In the genomic region with DNA sequence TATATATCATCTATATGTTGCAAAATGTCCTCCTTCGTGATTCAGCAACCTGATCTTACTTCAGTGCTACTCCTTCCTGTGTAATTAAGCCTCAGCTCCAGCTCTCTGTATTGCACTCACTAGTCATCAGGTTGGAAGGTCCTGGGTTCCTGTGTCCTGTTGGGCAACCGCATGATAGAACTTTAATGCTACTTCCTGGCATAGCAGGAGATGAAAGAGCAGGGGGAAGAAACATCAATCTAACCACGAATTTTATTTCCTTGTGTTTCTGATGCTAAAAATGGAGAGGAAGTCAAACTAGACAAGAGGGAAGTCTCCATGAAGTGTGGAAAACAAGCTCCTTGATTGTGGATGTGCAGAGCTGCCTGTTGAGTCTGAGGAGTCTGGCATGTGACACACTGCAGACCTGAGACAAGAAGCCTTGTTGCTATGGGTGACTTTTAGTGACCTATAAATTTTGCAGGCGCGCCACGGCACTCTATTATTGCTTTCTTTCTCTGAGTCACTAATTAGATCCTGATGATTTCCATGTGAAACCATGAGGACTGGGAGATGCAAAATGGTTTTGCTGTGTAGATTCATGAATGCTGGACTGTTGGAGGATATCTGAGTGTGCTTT, we compare ENCODE assay signal across 8 cellular contexts. TPM values are rescaled to one million over a fixed set of nuclear protein-coding genes. Genes with fewer than 3 reads are reported as not detected.
A peak's percentile ranks its signal among the peaks of the same experiment; 100 is the strongest.
DNase-seq lines count a peak whose midpoint lies in the region; ATAC-seq and TF ChIP-seq lines count a peak whose summit lies in the region.

No MANE protein-coding gene starts in this region.

- H3K27ac ChIP-seq in CD4-positive, CD25-positive, alpha-beta regulatory T cell (ENCODE audit: insufficient read depth, low read length, poor library complexity, severe bottlenecking): peak overlapping the region; percentile 34
- H3K27ac ChIP-seq in lower lobe of right lung: no peak overlapping the region

- peak overlapping the region; percentile 10 to 81 (median 36) for H3K4me3 Mint-ChIP-seq in CD4-positive, CD25-positive, alpha-beta regulatory T cell

- H3K27ac Mint-ChIP-seq in CD4-positive, CD25-positive, alpha-beta regulatory T cell: peak overlapping the region; percentile 77 to 95 (median 88)

- peaks cover 25 to 46% (median 33%) of the 10 kb centered on the region in 4 donors for H3K4me1 Mint-ChIP-seq in CD4-positive, CD25-positive, alpha-beta regulatory T cell

- intact Hi-C loops in lower lobe of right lung (cut with DNase I): no loop called here

- peak overlapping the region; percentile 65 for H3K4me3 ChIP-seq in CD4-positive, CD25-positive, alpha-beta regulatory T cell (ENCODE audit: low read depth, low read length)
- H3K4me3 ChIP-seq in lower lobe of right lung: no peak overlapping the region

- DNase-seq in CD4-positive, CD25-positive, alpha-beta regulatory T cell: peak in 1 of 3 donors; percentile 75
- peak; percentile 91 for DNase-seq in MV-4-11 (lab: John Stamatoyannopoulos, UW)
- DNase-seq in brain pericyte (ENCODE audit: low read depth, low spot score): peak; percentile 68
- no peak for DNase-seq in lower lobe of right lung
- no peak for DNase-seq in G401 (ENCODE audit: low spot score)

- in situ Hi-C loops in G401 (cut with HindIII; ENCODE audit: low sequenced_read_pairs): no loop called here

- H3K27me3 ChIP-seq in CD4-positive, CD25-positive, alpha-beta regulatory T cell (ENCODE audit: control insufficient read depth, insufficient read depth, low read length): no peaks in the 10 kb centered on the region
- no peaks in the 10 kb centered on the region for H3K27me3 ChIP-seq in lower lobe of right lung (ENCODE audit: low read depth)

- no peaks in the 10 kb centered on the region for H3K27me3 Mint-ChIP-seq in CD4-positive, CD25-positive, alpha-beta regulatory T cell

- no peaks in the 10 kb centered on the region for H3K9me3 Mint-ChIP-seq in CD4-positive, CD25-positive, alpha-beta regulatory T cell

- no peaks in the 10 kb centered on the region for H3K9me3 ChIP-seq in CD4-positive, CD25-positive, alpha-beta regulatory T cell (ENCODE audit: control insufficient read depth in 2 of 2, low read length in 2 of 2)
- H3K9me3 ChIP-seq in lower lobe of right lung: no peaks in the 10 kb centered on the region

- peaks cover 24% of the 10 kb centered on the region for H3K36me3 ChIP-seq in CD4-positive, CD25-positive, alpha-beta regulatory T cell (ENCODE audit: control insufficient read depth, insufficient read depth, low read length)
- H3K36me3 ChIP-seq in lower lobe of right lung: peaks cover 38% of the 10 kb centered on the region

- no peak for TF ChIP-seq CTCF in lower lobe of right lung (IDR thresholded peaks at IDR 0.05)

- peaks cover 19% of the 10 kb centered on the region for H3K4me1 ChIP-seq in CD4-positive, CD25-positive, alpha-beta regulatory T cell (ENCODE audit: control insufficient read depth, insufficient read depth, low read length, poor library complexity, severe bottlenecking)
- H3K4me1 ChIP-seq in lower lobe of right lung: peaks cover 22% of the 10 kb centered on the region

- H3K36me3 Mint-ChIP-seq in CD4-positive, CD25-positive, alpha-beta regulatory T cell: peaks cover 41% of the 10 kb centered on the region

- ATAC-seq in CD4-positive, CD25-positive, alpha-beta regulatory T cell (ENCODE audit: low read depth in 2 of 2): peak; percentile 78 to 80
- ATAC-seq in lower lobe of right lung (peak; percentile 64 to 67), HG02763 (IDR thresholded peaks at IDR 0.05; ENCODE audit: unreplicated experiment) (no peak), HG02678 (IDR thresholded peaks at IDR 0.05; ENCODE audit: unreplicated experiment) (no peak), GM18870 (IDR thresholded peaks at IDR 0.05; ENCODE audit: unreplicated experiment) (no peak)

RNA-seq across cellular contexts. Expression of a gene that starts 25.6 kb away (rescaled TPM):
- 0.25 TPM for total RNA-seq in CD4-positive, CD25-positive, alpha-beta regulatory T cell
- 1 to 10 TPM in 1 of 4 donors, under 1 TPM in 3; 0.13 to 1.1 (median 0.19) TPM for polyA plus RNA-seq in CD4-positive, CD25-positive, alpha-beta regulatory T cell
- total RNA-seq in lower lobe of right lung: 103 TPM
- not detected in 2 replicates for total RNA-seq in G401 (2014; rRNA removed; shearing (Covaris generic))

RNA-seq across cellular contexts. Expression of a gene that starts 27.4 kb away (rescaled TPM):
- 69.9 TPM for total RNA-seq in CD4-positive, CD25-positive, alpha-beta regulatory T cell
- 100 to 1,000 TPM; 108 to 141 (median 123) TPM for polyA plus RNA-seq in CD4-positive, CD25-positive, alpha-beta regulatory T cell
- 74.1 TPM for total RNA-seq in lower lobe of right lung
- 288 and 334 TPM in 2 replicates for total RNA-seq in G401 (2014; rRNA removed; shearing (Covaris generic))

RNA-seq across cellular contexts. Expression of a gene that starts 37.0 kb away (rescaled TPM):
- not detected for total RNA-seq in CD4-positive, CD25-positive, alpha-beta regulatory T cell
- polyA plus RNA-seq in CD4-positive, CD25-positive, alpha-beta regulatory T cell: not detected
- 0.92 TPM for total RNA-seq in lower lobe of right lung
- total RNA-seq in G401 (2014; rRNA removed; shearing (Covaris generic)): 0.10 and 0.74 TPM in 2 replicates

Comparison
In these comparisons a context has a peak if more than half of its experiments do, and no peak if none do; other contexts are left out.
1. ATAC-seq: peak in CD4-positive, CD25-positive, alpha-beta regulatory T cell (2 of 2) and lower lobe of right lung (2 of 2); none in HG02763 (single experiment), HG02678 (single experiment) and GM18870 (single experiment).
2. DNase-seq: peak in MV-4-11 (single experiment) and brain pericyte (single experiment); none in lower lobe of right lung (single experiment) and G401 (single experiment).
3. RNA of a gene that starts 25.6 kb away (total RNA-seq): 103 TPM in lower lobe of right lung (single experiment); 0.25 TPM in CD4-positive, CD25-positive, alpha-beta regulatory T cell (single experiment) and not detected in G401; every median in the first group is over 10 times any median in the second.